In the genomic region with DNA sequence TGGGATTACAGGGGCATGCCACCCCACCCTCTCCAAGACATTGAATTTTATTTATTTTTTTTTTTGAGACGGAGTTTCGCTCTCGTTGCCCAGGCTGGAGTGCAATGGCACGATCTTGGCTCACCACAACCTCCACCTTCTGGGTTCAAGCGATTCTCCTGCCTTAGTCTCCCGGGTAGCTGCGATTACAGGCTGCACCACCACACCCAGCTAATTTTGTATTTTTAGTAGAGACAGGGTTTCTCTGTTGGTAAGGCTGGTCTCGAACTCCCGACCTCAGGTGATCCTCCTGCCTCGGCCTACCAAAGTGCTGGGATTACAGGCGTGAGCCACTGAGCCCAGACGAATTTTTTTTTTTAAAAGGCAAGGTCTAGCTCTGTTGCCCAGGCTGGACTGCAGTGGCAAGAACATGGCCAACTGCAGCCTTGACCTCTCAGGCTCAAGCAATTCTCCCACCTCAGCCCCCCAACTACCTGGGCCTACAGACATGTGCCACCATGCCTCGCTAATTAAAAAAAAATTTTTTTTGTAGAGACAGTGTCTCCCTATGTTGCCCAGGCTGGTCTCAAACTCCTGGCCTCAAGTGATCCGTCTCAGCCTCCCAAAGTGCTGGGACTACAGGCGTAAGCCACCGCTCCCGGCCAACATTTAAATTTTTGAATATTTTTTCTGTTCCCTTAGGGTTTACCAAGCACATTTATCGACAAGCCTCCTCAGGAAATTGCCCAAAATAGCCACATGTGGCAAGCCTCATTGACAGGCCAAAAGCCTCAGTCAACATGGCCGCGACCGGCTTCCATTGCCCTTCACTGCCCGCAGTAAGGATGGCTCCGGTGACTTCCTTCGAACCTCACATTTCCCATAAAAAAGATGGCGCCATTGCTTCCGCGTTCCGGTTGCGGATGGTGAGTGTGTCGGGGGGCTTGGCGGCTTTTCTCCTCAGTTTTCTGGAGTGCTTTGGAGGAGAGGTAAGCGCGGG, we compare ENCODE assay signal across 8 cellular contexts. TPM values are rescaled to one million over a fixed set of nuclear protein-coding genes. Genes with fewer than 3 reads are reported as not detected.
DNase-seq lines count a peak whose midpoint lies in the region; ATAC-seq and TF ChIP-seq lines count a peak whose summit lies in the region.

A gene with protein sequence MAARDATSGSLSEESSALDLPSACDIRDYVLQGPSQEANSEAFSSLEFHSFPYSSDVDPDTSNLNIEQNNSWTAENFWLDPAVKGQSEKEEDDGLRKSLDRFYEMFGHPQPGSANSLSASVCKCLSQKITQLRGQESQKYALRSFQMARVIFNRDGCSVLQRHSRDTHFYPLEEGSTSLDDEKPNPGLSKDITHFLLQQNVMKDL (plus strand): TSS at position 890 of the 979 bp plus-strand sequence. CDS start 22,465 bp downstream, outside the sequence.

- DNase-seq in C1 segment of cervical spinal cord (lab: John Stamatoyannopoulos, UW) (peak in 13 of 14 donors; percentile 36 to 93 (median 76)), NCI-H748 treated with DMSO at 0.1 percent for 48 hours (lab: John Stamatoyannopoulos, UW) (peak; percentile 98), dorsolateral prefrontal cortex (peak; percentile 68 to 90 (median 84)), lower leg skin (ENCODE audit: low spot score in 2 of 2) (peak; percentile 81 to 95)
- peak; percentile 75 to 78 for DNase-seq in activated CD4-positive, alpha-beta T cell treated with anti-CD3 and anti-CD28 coated beads, Interleukin-2, amount 50 U/mL, for 4 hours
- peak; percentile 72 to 81 for DNase-seq in stimulated activated CD4-positive, alpha-beta T cell treated with anti-CD3 and anti-CD28 coated beads, Interleukin-4, amount 100 ng/mL, for 4 hours

- TF ChIP-seq CTCF in dorsolateral prefrontal cortex (IDR thresholded peaks at IDR 0.05 in 54 of 56, conservative IDR thresholded peaks at IDR 0.05 in 2 of 56; ENCODE audit: low read depth in 1 of 56, partially characterized antibody in 56 of 56) (peak in 10 of 56 donors; percentile 1 to 32 (median 23)), lower leg skin (IDR thresholded peaks at IDR 0.05) (no peak)

- WGBS in lower leg skin, 2 donors = 47 to 62% methylated on average over 25 to 33 of the region's 33 CpGs

- ATAC-seq in GM19351 (IDR thresholded peaks at IDR 0.05; ENCODE audit: unreplicated experiment) (peak; percentile 98), HG03521 (IDR thresholded peaks at IDR 0.05; ENCODE audit: unreplicated experiment) (peak; percentile 91)

- H3K4me3 ChIP-seq in dorsolateral prefrontal cortex = peak within 1 kb of the TSS; percentile 37 to 94 (median 71)
- H3K4me3 ChIP-seq in lower leg skin (ENCODE audit: low read depth, poor library complexity, severe bottlenecking) = peak within 1 kb of the TSS; percentile 32

- no peak for TF ChIP-seq POLR2A in lower leg skin (IDR thresholded peaks at IDR 0.05)

- H3K27ac ChIP-seq in dorsolateral prefrontal cortex = peak within 1 kb of the TSS; percentile 59 to 96 (median 89)

- peaks cover 0 to 24% (median 0%) of the 10 kb centered on the region in 45 donors for H3K27me3 ChIP-seq in dorsolateral prefrontal cortex

- intact Hi-C loops in dorsolateral prefrontal cortex (cut with DNase I) = loop anchor here in 1 of 2 donors (2.0 kb wide), 1 partner anchor 201 kb away; a partner anchor contains a TSS
- intact Hi-C loops in lower leg skin (cut with DNase I; ENCODE audit: low total_unique reads) = no loop called here

RNA-seq across cellular contexts. Expression of the gene that starts here (rescaled TPM):
- total RNA-seq in dorsolateral prefrontal cortex (10 to 100 TPM in 12 of 120 experiments, 1 to 10 TPM in 108; 3.7 to 13.9 (median 7.7) TPM), lower leg skin (1 to 10 TPM; 1.7 to 4.2 (median 3.4) TPM)

Comparison
In these comparisons a context has a peak if more than half of its experiments do, and no peak if none do; other contexts are left out.
1. Peak in every context shown above with its lines: DNase-seq, ATAC-seq, H3K4me3 ChIP-seq and H3K27ac ChIP-seq.